8 cellular contexts compared by ENCODE assay signal in genomic region chr3:56801597-56802410, GRCh38. TPM values are rescaled to one million over a fixed set of nuclear protein-coding genes. Genes with fewer than 3 reads are reported as not detected.
DNase-seq lines count a peak whose midpoint lies in the region; ATAC-seq and TF ChIP-seq lines count a peak whose summit lies in the region.

TSS of gene ARHGEF3 (minus strand) at chr3:56801949. CDS start at chr3:56801798, 151 bp downstream.

- H3K79me2 ChIP-seq in OCI-LY1 (ENCODE audit: insufficient read depth, low read length), result no peaks in the 10 kb centered on the region

- POLR2A ChIA-PET in CD4-positive, alpha-beta memory T cell (lab: Charles Lee; ENCODE audit: partially characterized antibody), result interaction anchor here (0.6 to 13.6 kb wide), 30 partner anchors 8 to 187 kb away, joined by 3 to 218 read pairs (median 8); partner anchors contain the start of gene TASOR

- TF ChIP-seq CTCF in OCI-LY1 (IDR thresholded peaks at IDR 0.05; ENCODE audit: low read length), result peak; percentile 64

- no peaks in the 10 kb centered on the region for H3K9me2 ChIP-seq in OCI-LY1 (ENCODE audit: low read depth, low read length)

- peak within 1 kb of the TSS; percentile 48; the same call in 1 of the 2 replicates for H3K9ac ChIP-seq in OCI-LY1 (ENCODE audit: low read length)
- peak within 1 kb of the TSS; percentile 71 for H3K9ac ChIP-seq in mucosa of stomach (ENCODE audit: low read length)

- H3F3A ChIP-seq in OCI-LY1 (ENCODE audit: insufficient read depth, low read length), result no peaks in the 10 kb centered on the region

- TF ChIP-seq POLR2A in erythroblast (IDR thresholded peaks at IDR 0.05; ENCODE audit: low read length), result peak; percentile 29

- peaks cover 33 to 64% (median 43%) of the 10 kb centered on the region in 4 donors for H3K4me1 Mint-ChIP-seq in CD4-positive, alpha-beta memory T cell

- peaks cover 0 to 27% of the 10 kb centered on the region in 2 donors for H3K36me3 Mint-ChIP-seq in CD4-positive, alpha-beta memory T cell

- intact Hi-C loops in CD4-positive, alpha-beta memory T cell (cut with micrococcal nuclease), result loop anchor here (1.0 to 10.0 kb wide), 9 partner anchors 11 to 1435 kb away; partner anchors contain the start of genes ABHD6, CCDC66, DENND6A and TASOR

- ATAC-seq in GM19395 (IDR thresholded peaks at IDR 0.05; ENCODE audit: unreplicated experiment), result peak; percentile 76
- peak; percentile 59 for ATAC-seq in HG03565 (IDR thresholded peaks at IDR 0.05; ENCODE audit: unreplicated experiment)

- no peaks in the 10 kb centered on the region for H4K20me1 ChIP-seq in OCI-LY1 (ENCODE audit: insufficient read depth, low read length)

- peak within 1 kb of the TSS; percentile 79 for H3K27ac ChIP-seq in CD4-positive, alpha-beta memory T cell (ENCODE audit: low read depth, low read length)
- H3K27ac ChIP-seq in OCI-LY1 (ENCODE audit: low read depth, low read length, poor library complexity, severe bottlenecking), result no peak within 1 kb of the TSS

- no peaks in the 10 kb centered on the region for H3K27me3 Mint-ChIP-seq in CD4-positive, alpha-beta memory T cell

- H3K36me3 ChIP-seq in CD4-positive, alpha-beta memory T cell (ENCODE audit: insufficient read depth, low read length), result no peaks in the 10 kb centered on the region
- H3K36me3 ChIP-seq in OCI-LY1 (ENCODE audit: insufficient read depth, low read length), result no peaks in the 10 kb centered on the region
- no peaks in the 10 kb centered on the region for H3K36me3 ChIP-seq in mucosa of stomach (ENCODE audit: control insufficient read depth, insufficient read depth, low read length)

- H3K4me3 ChIP-seq in CD4-positive, alpha-beta memory T cell (ENCODE audit: low read length in 2 of 2), result peak within 1 kb of the TSS; percentile 86 to 87
- peak within 1 kb of the TSS; percentile 61 for H3K4me3 ChIP-seq in OCI-LY1 (ENCODE audit: low read depth, low read length, poor library complexity, severe bottlenecking)
- H3K4me3 ChIP-seq in mucosa of stomach (ENCODE audit: low read length), result peak within 1 kb of the TSS; percentile 44

- H3K9me3 Mint-ChIP-seq in CD4-positive, alpha-beta memory T cell, result peaks cover 0 to 2% (median 0%) of the 10 kb centered on the region in 8 donors

- CTCF ChIA-PET in CD4-positive, alpha-beta memory T cell (lab: Charles Lee; ENCODE audit: partially characterized antibody), result interaction anchor here (0.8 to 10.1 kb wide), 22 partner anchors 10 to 194 kb away, joined by 3 to 267 read pairs (median 30); no protein-coding TSS in a partner anchor

- peak; percentile 86 to 90 (median 86) for DNase-seq in CD4-positive, alpha-beta memory T cell
- peak; percentile 97 for DNase-seq in activated T-cell treated with anti-CD3 and anti-CD28 coated beads, Interleukin-2, amount 50 U/mL, for 1 hour
- DNase-seq in erythroblast (lab: John Stamatoyannopoulos, UW), result peak; percentile 78 to 81
- DNase-seq in stimulated activated CD8-positive, alpha-beta memory T cell treated with anti-CD3 and anti-CD28 coated beads, Interleukin-7, amount 100 ng/mL, for 24 hours (ENCODE audit: low read depth), result peak; percentile 67

- H3K27ac Mint-ChIP-seq in CD4-positive, alpha-beta memory T cell, result peak within 1 kb of the TSS; percentile 85 to 98 (median 92)

- H3K27me3 ChIP-seq in CD4-positive, alpha-beta memory T cell (ENCODE audit: insufficient read depth, low read length), result no peaks in the 10 kb centered on the region
- no peaks in the 10 kb centered on the region for H3K27me3 ChIP-seq in OCI-LY1 (ENCODE audit: insufficient read depth, low read length)
- H3K27me3 ChIP-seq in mucosa of stomach (ENCODE audit: control insufficient read depth, insufficient read depth, low read length), result peaks cover 4% of the 10 kb centered on the region

- H3K9me3 ChIP-seq in CD4-positive, alpha-beta memory T cell (ENCODE audit: control insufficient read depth in 1 of 2, low read length in 2 of 2), result no peaks in the 10 kb centered on the region
- H3K9me3 ChIP-seq in OCI-LY1 (ENCODE audit: low read length) (no peaks in the 10 kb centered on the region), mucosa of stomach (ENCODE audit: control insufficient read depth, low read length) (no peaks in the 10 kb centered on the region)

- peak within 1 kb of the TSS; percentile 92 to 99 (median 96) for H3K4me3 Mint-ChIP-seq in CD4-positive, alpha-beta memory T cell

- peak within 1 kb of the TSS; percentile 76 for H3K4me2 ChIP-seq in OCI-LY1 (ENCODE audit: low read length)

- peaks cover 38% of the 10 kb centered on the region for H3K4me1 ChIP-seq in CD4-positive, alpha-beta memory T cell (ENCODE audit: insufficient read depth, low read length)
- H3K4me1 ChIP-seq in OCI-LY1 (ENCODE audit: insufficient read depth, low read length, severe bottlenecking), result peaks cover 28% of the 10 kb centered on the region
- H3K4me1 ChIP-seq in mucosa of stomach (ENCODE audit: control insufficient read depth, insufficient read depth, low read length), result peaks cover 40% of the 10 kb centered on the region

- H2AFZ ChIP-seq in OCI-LY1 (ENCODE audit: low read length), result no peak within 1 kb of the TSS

RNA-seq across cellular contexts. Expression of gene ARHGEF3, which starts in this region (rescaled TPM):
- total RNA-seq in CD4-positive, alpha-beta memory T cell, result 100 to 1,000 TPM; 120 TPM
- 100 to 1,000 TPM; 131 to 160 TPM for polyA plus RNA-seq in CD4-positive, alpha-beta memory T cell
